In genomic region chr10:98365698-98366530, GRCh38 we compare ENCODE assay signal across 14 cellular contexts.
"Had no signal": no experiment of that assay in that cellular context is flagged by ENCODE, and none has a peak within 500 bp of the region (broad histone marks: within the 10 kb centered on the region; RNA-seq: fewer than 3 reads in every experiment).

No MANE protein-coding gene starts in this region.

- H3K4me3 ChIP-seq: colonic mucosa, hepatocyte, lower lobe of right lung had no signal

- ATAC-seq: activated T-cell treated with anti-CD3 and anti-CD28 coated beads, Interleukin-2, amount 50 U/mL, for 72 hours; T-helper 17 cell had no signal

- H3K4me2 ChIP-seq: hepatocyte had no signal

- H3K36me3 ChIP-seq: colonic mucosa, lower lobe of right lung had no signal

- H3K4me1 ChIP-seq: colonic mucosa had no signal

- H3K79me2 ChIP-seq: hepatocyte had no signal

- H3K36me3 Mint-ChIP-seq: naive B cell had no signal

- H3K27ac Mint-ChIP-seq: activated T-cell treated with anti-CD3 and anti-CD28 coated beads, Interleukin-2, amount 50 U/mL, for 72 hours; T-helper 17 cell had no signal

- H3K9me3 ChIP-seq: colonic mucosa, lower lobe of right lung had no signal

- H2AFZ ChIP-seq: hepatocyte had no signal

- H3K9me3 Mint-ChIP-seq: activated T-cell treated with anti-CD3 and anti-CD28 coated beads, Interleukin-2, amount 50 U/mL, for 72 hours had no signal

- H3K27me3 ChIP-seq: colonic mucosa, hepatocyte had no signal

- H3K4me3 Mint-ChIP-seq: activated T-cell treated with anti-CD3 and anti-CD28 coated beads, Interleukin-2, amount 50 U/mL, for 72 hours; naive B cell; T-helper 17 cell had no signal

- H3K27ac ChIP-seq: colonic mucosa, epithelial cell of prostate, hepatocyte, lower lobe of right lung had no signal

- DNase-seq: activated CD4-positive, CD25-positive, alpha-beta regulatory T cell; activated T-cell treated with anti-CD3 and anti-CD28 coated beads, Interleukin-2, amount 50 U/mL, for 72 hours; caudate nucleus; colonic mucosa; effector CD4-positive, alpha-beta T cell; lower lobe of right lung; midbrain; naive B cell; nucleus accumbens; stimulated activated CD4-positive, alpha-beta T cell treated with anti-CD3 and anti-CD28 coated beads, Interleukin-2, amount 100 ng/mL, for 48 hours; stimulated activated naive CD4-positive, alpha-beta T cell treated with Interleukin-2 at 50 U/mL for 16 hours; T-helper 17 cell had no signal
